ENCODE assay signal across 8 cellular contexts in the genomic region with DNA sequence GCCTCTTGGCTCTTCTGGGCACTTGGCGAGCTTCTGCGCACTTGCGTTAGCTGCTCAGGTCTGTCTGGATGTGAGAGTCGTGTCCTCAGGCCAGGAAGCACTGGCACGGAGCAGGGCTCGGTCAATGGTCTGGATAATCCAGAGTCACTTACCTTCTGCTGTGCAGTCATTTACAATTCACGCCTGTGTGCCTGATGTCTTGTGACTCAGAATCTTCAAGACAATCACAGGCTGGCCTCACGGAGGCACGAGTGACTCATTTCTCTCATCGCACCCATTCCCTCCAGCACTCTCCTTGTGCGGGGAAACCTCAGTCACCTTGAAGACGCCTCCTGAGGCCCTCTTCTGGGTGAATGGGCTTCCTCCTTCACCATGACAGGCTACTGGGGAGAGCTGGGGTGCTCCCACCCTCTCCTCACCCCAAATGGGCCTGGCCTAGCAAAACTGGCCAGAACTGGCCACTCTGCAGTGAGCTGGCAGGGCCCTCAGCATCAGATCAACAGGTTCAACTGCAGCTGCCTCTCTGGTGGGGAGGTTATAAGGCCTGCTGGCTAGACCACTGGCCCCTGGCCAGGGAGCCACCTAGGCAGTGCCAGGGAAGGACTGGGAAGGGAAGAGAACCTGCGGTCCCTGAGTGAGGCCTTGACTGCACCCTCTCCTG. TPM values are rescaled to one million over a fixed set of nuclear protein-coding genes. Genes with fewer than 3 reads are reported as not detected.
DNase-seq lines count a peak whose midpoint lies in the region; ATAC-seq, FAIRE-seq and TF ChIP-seq lines count a peak whose summit lies in the region.

No MANE protein-coding gene starts in this region.

- H3K27me3 ChIP-seq in NT2/D1 (ENCODE audit: insufficient read depth, insufficient read length) (no peaks in the 10 kb centered on the region), skeletal muscle satellite cell (ENCODE audit: control insufficient read depth, insufficient read depth, low read length) (no peaks in the 10 kb centered on the region)

- peak; percentile 74 for FAIRE-seq in GM12891 (lab: Jason Lieb, UNC)

- H3K4me3 ChIP-seq in NT2/D1 (ENCODE audit: insufficient read length, low read depth) (peak overlapping the region; percentile 94), skeletal muscle satellite cell (ENCODE audit: low read length) (peak overlapping the region; percentile 95)

- H3K9me3 ChIP-seq in NT2/D1 (ENCODE audit: insufficient read depth, low read length) (no peaks in the 10 kb centered on the region), skeletal muscle satellite cell (replicated peaks; ENCODE audit: low read length) (no peaks in the 10 kb centered on the region)

- peak; percentile 67 for ATAC-seq in activated T-helper 17 cell treated with anti-CD3 and anti-CD28 coated beads, Interleukin-2, amount 50 U/mL, for 72 hours (replicated peaks)
- ATAC-seq in GM21381 (IDR thresholded peaks at IDR 0.05; ENCODE audit: unreplicated experiment), result no peak

- H3K27me3 Mint-ChIP-seq in activated T-helper 17 cell treated with anti-CD3 and anti-CD28 coated beads, Interleukin-2, amount 50 U/mL, for 72 hours, result no peaks in the 10 kb centered on the region

- peak overlapping the region; percentile 98 for H3K27ac Mint-ChIP-seq in activated T-helper 17 cell treated with anti-CD3 and anti-CD28 coated beads, Interleukin-2, amount 50 U/mL, for 72 hours

- H3K9ac ChIP-seq in NT2/D1 (ENCODE audit: insufficient read length, low read depth) (peak overlapping the region; percentile 100), skeletal muscle satellite cell (ENCODE audit: low read depth, low read length) (peak overlapping the region; percentile 90)

- H3K36me3 Mint-ChIP-seq in activated T-helper 17 cell treated with anti-CD3 and anti-CD28 coated beads, Interleukin-2, amount 50 U/mL, for 72 hours (ENCODE audit: low read depth), result peaks cover 32% of the 10 kb centered on the region

- no peak for TF ChIP-seq POLR2A in GM12891 (IDR thresholded peaks at IDR 0.05; ENCODE audit: low read depth, low read length)

- no peak for DNase-seq in GM12891 (ENCODE audit: insufficient read length, low spot score)
- DNase-seq in NT2/D1 (ENCODE audit: low read depth, low spot score), result no peak
- DNase-seq in foreskin melanocyte, result peak; percentile 37
- no peak for DNase-seq in NCI-H82 treated with DMSO at 0.1 percent for 48 hours (lab: John Stamatoyannopoulos, UW; ENCODE audit: unreplicated experiment)
- no peak for DNase-seq in NCI-H524 treated with DMSO at 0.1 percent for 48 hours (lab: John Stamatoyannopoulos, UW)

- peaks cover 37% of the 10 kb centered on the region for H3K4me1 ChIP-seq in NT2/D1 (ENCODE audit: insufficient read depth, insufficient read length)
- peaks cover 43% of the 10 kb centered on the region for H3K4me1 ChIP-seq in skeletal muscle satellite cell (ENCODE audit: control insufficient read depth, insufficient read depth, low read length)

- H3K36me3 ChIP-seq in NT2/D1 (ENCODE audit: insufficient read depth, insufficient read length, low read length) (peaks cover 50% of the 10 kb centered on the region), skeletal muscle satellite cell (ENCODE audit: insufficient read depth, low read length) (peaks cover 20% of the 10 kb centered on the region)

- peaks cover 8% of the 10 kb centered on the region for H3K4me1 Mint-ChIP-seq in activated T-helper 17 cell treated with anti-CD3 and anti-CD28 coated beads, Interleukin-2, amount 50 U/mL, for 72 hours

- no peaks in the 10 kb centered on the region for H3K9me3 Mint-ChIP-seq in activated T-helper 17 cell treated with anti-CD3 and anti-CD28 coated beads, Interleukin-2, amount 50 U/mL, for 72 hours

- peak overlapping the region; percentile 97 for H3K4me2 ChIP-seq in skeletal muscle satellite cell (ENCODE audit: low read length)

- peak overlapping the region; percentile 90 for H3K4me3 Mint-ChIP-seq in activated T-helper 17 cell treated with anti-CD3 and anti-CD28 coated beads, Interleukin-2, amount 50 U/mL, for 72 hours

TF ChIP-seq in GM12891, 5 proteins besides CTCF, POLR2A, EP300 and RAD21:
- no peak for TF ChIP-seq POU2F2 (IDR thresholded peaks at IDR 0.05; ENCODE audit: low read depth, low read length)
- 0 out of 2 replicates have a peak, but pooled peaks have one; percentile 6 for TF ChIP-seq SPI1 (IDR thresholded peaks at IDR 0.05; ENCODE audit: low read depth, low read length)
- no peak for TF ChIP-seq TAF1 (IDR thresholded peaks at IDR 0.05; ENCODE audit: low read depth, low read length)

RNA-seq across cellular contexts. Expression of gene CAPN15, which starts 1.9 kb away (rescaled TPM):
- polyA plus RNA-seq in GM12891 (2012; ENCODE audit: low read depth, missing spikeins), result 20.2 TPM
- 100 to 1,000 TPM in 1 of 2 donors, 10 to 100 TPM in 1; 61.1 to 117 TPM for total RNA-seq in activated T-helper 17 cell treated with anti-CD3 and anti-CD28 coated beads, Interleukin-2, amount 50 U/mL, for 72 hours
- 48.9 and 51.5 TPM in 2 replicates for total RNA-seq in skeletal muscle satellite cell (2012; rRNA removed)

RNA-seq across cellular contexts. Expression of gene PRR35, which starts 34.5 kb away (rescaled TPM):
- polyA plus RNA-seq in GM12891 (2012; ENCODE audit: low read depth, missing spikeins), result not detected
- not detected for total RNA-seq in activated T-helper 17 cell treated with anti-CD3 and anti-CD28 coated beads, Interleukin-2, amount 50 U/mL, for 72 hours
- total RNA-seq in skeletal muscle satellite cell (2012; rRNA removed), result not detected in 2 replicates

RNA-seq across cellular contexts. Expression of gene NHLRC4, which starts 41.2 kb away (rescaled TPM):
- 0.85 TPM for polyA plus RNA-seq in GM12891 (2012; ENCODE audit: low read depth, missing spikeins)
- 1 to 10 TPM in 1 of 2 donors, under 1 TPM in 1; 0.80 to 1.1 TPM for total RNA-seq in activated T-helper 17 cell treated with anti-CD3 and anti-CD28 coated beads, Interleukin-2, amount 50 U/mL, for 72 hours
- 0.44 and 1.8 TPM in 2 replicates for total RNA-seq in skeletal muscle satellite cell (2012; rRNA removed)

RNA-seq across cellular contexts. Expression of gene PIGQ, which starts 44.1 kb away (rescaled TPM):
- 9.0 TPM for polyA plus RNA-seq in GM12891 (2012; ENCODE audit: low read depth, missing spikeins)
- total RNA-seq in activated T-helper 17 cell treated with anti-CD3 and anti-CD28 coated beads, Interleukin-2, amount 50 U/mL, for 72 hours, result 10 to 100 TPM; 28.0 to 34.2 TPM
- total RNA-seq in skeletal muscle satellite cell (2012; rRNA removed), result 16.0 and 22.7 TPM in 2 replicates
